Comparison of ENCODE assay signal across 11 cellular contexts in the genomic region with DNA sequence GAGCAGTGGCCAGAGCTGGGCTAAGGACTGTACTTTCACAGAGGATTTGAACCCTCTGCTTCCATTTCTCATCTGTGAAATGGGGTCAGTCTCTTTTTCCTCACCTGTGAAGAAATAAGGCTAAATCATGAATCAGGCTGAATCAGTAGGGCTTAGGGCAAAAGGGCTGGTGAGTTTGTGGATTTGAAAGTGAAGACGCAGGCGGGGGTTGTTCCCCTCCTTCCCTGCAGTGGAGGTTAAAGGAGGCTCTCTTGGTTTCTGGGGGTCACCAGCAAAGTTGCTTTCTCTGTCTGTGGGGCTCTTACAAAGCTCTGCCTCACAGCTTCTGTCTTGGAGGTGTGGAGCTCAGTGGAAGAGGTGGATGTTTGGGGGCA. TPM values are rescaled to one million over a fixed set of nuclear protein-coding genes. Genes with fewer than 3 reads are reported as not detected.
DNase-seq lines count a peak whose midpoint lies in the region; ATAC-seq and TF ChIP-seq lines count a peak whose summit lies in the region.
"Had no signal": no experiment of that assay in that cellular context is flagged by ENCODE, and none has a peak within 500 bp of the region (broad histone marks: within the 10 kb centered on the region; RNA-seq: fewer than 3 reads in every experiment).

No MANE protein-coding gene starts in this region.

- peaks cover 23 to 45% of the 10 kb centered on the region in 2 donors for H3K4me1 ChIP-seq in breast epithelium
- H3K4me1 ChIP-seq in lung (ENCODE audit: control insufficient read depth in 2 of 2, insufficient read depth in 2 of 2, low read length in 2 of 2) = peaks cover 39 to 47% of the 10 kb centered on the region in 2 donors
- H3K4me1 ChIP-seq in suprapubic skin = peaks cover 83% of the 10 kb centered on the region

- 83 to 85% methylated on average over 2 of the region's 2 CpGs for WGBS in lung, 2 donors
- 85% methylated on average over 2 of the region's 2 CpGs for WGBS in suprapubic skin

- no peak for ATAC-seq in lung (ENCODE audit: insufficient read depth, low FRiP score)

- TF ChIP-seq POLR2A in breast epithelium (IDR thresholded peaks at IDR 0.05) (no peak), suprapubic skin (IDR thresholded peaks at IDR 0.05) (no peak)

- H3K27ac Mint-ChIP-seq in HFFc6 = peak overlapping the region; percentile 92

- H3K9me3 Mint-ChIP-seq in HFFc6 = no peaks in the 10 kb centered on the region

- peaks cover 13% of the 10 kb centered on the region for H3K27me3 Mint-ChIP-seq in HFFc6 (ENCODE audit: insufficient read depth)

- H3K4me3 ChIP-seq in breast epithelium = no peak overlapping the region
- no peak overlapping the region for H3K4me3 ChIP-seq in lung
- H3K4me3 ChIP-seq in suprapubic skin = no peak overlapping the region

- H3K27me3 ChIP-seq in breast epithelium (no peaks in the 10 kb centered on the region), lung (ENCODE audit: control insufficient read depth, insufficient read depth) (no peaks in the 10 kb centered on the region), suprapubic skin (no peaks in the 10 kb centered on the region)

- DNase-seq in HFFc6 = no peak
- DNase-seq in breast epithelium (ENCODE audit: low spot score in 2 of 2) = no peak
- DNase-seq in lung (ENCODE audit: low spot score) = no peak
- DNase-seq in suprapubic skin (ENCODE audit: low spot score in 2 of 2) = no peak
- DNase-seq in NCI-H1105 treated with DMSO at 0.1 percent for 48 hours (lab: John Stamatoyannopoulos, UW) = no peak
- no peak for DNase-seq in activated T-cell treated with anti-CD3 and anti-CD28 coated beads, Interleukin-2, amount 50 U/mL, for 48 hours
- no peak for DNase-seq in SW480 (ENCODE audit: low spot score)
- DNase-seq in posterior cingulate gyrus = no peak
- DNase-seq: activated gamma-delta T cell, DMS53, NCI-H2029 treated with DMSO at 0.1 percent for 48 hours had no signal

- peaks cover 71% of the 10 kb centered on the region for H3K4me1 Mint-ChIP-seq in HFFc6 (ENCODE audit: low read depth)

- no peak for TF ChIP-seq EP300 in suprapubic skin (IDR thresholded peaks at IDR 0.05)

- TF ChIP-seq CTCF in HFFc6 (IDR thresholded peaks at IDR 0.05) (no peak), breast epithelium (IDR thresholded peaks at IDR 0.05) (no peak), lung (IDR thresholded peaks at IDR 0.05; ENCODE audit: control extremely low read depth, extremely low read depth) (no peak), suprapubic skin (IDR thresholded peaks at IDR 0.05) (no peak)

- H3K36me3 ChIP-seq in breast epithelium (no peaks in the 10 kb centered on the region), lung (ENCODE audit: control insufficient read depth in 2 of 2, insufficient read depth in 2 of 2, low read length in 2 of 2) (peaks cover 0 to 7% of the 10 kb centered on the region in 2 donors), suprapubic skin (no peaks in the 10 kb centered on the region)

- intact Hi-C loops in breast epithelium (cut with DNase I; ENCODE audit: low total_unique reads) (no loop called here), posterior cingulate gyrus (cut with DNase I) (no loop called here)

- H3K4me3 Mint-ChIP-seq in HFFc6 = peak overlapping the region; percentile 88

- H3K9me3 ChIP-seq in breast epithelium (no peaks in the 10 kb centered on the region), lung (ENCODE audit: control insufficient read depth in 2 of 2, insufficient read depth in 1 of 2, low read length in 1 of 2) (no peaks in the 10 kb centered on the region), suprapubic skin (no peaks in the 10 kb centered on the region)

- H3K36me3 Mint-ChIP-seq in HFFc6 (ENCODE audit: low read depth) = peaks cover 20% of the 10 kb centered on the region

- H3K27ac ChIP-seq in breast epithelium = peak overlapping the region; percentile 98
- H3K27ac ChIP-seq in lung (ENCODE audit: low read depth in 1 of 2, low read length in 1 of 2) = peak overlapping the region; percentile 53 to 94
- H3K27ac ChIP-seq in suprapubic skin = peak overlapping the region; percentile 98

RNA-seq across cellular contexts. Expression of a gene that starts 17.6 kb away (rescaled TPM):
- 100 to 1,000 TPM; 126 to 199 (median 147) TPM for total RNA-seq in HFFc6 (2021; fragmentation: NEBNext Ultra II Directional; extraction: Animal tissue kit (Norgen Biotek cat#: 25700))
- total RNA-seq in breast epithelium (10 to 100 TPM; 46.7 to 92.3 (median 74.1) TPM), lung (100 to 1,000 TPM in 1 of 2 donors, 10 to 100 TPM in 1; 71.6 to 145 TPM), suprapubic skin (100 to 1,000 TPM in 3 of 4 donors, 10 to 100 TPM in 1; 94.6 to 157 (median 134) TPM)
- 10 to 100 TPM; 45.6 to 49.8 TPM for polyA plus RNA-seq in lung

RNA-seq across cellular contexts. Expression of a gene that starts 40.7 kb away (rescaled TPM):
- 1,000 to 10,000 TPM; 1,658 to 2,163 (median 1,911) TPM for total RNA-seq in HFFc6 (2021; fragmentation: NEBNext Ultra II Directional; extraction: Animal tissue kit (Norgen Biotek cat#: 25700))
- 1,000 to 10,000 TPM; 3,271 to 4,472 (median 4,011) TPM for total RNA-seq in breast epithelium
- total RNA-seq in lung = 1,000 to 10,000 TPM; 1,065 to 1,395 TPM
- polyA plus RNA-seq in lung = 1,000 to 10,000 TPM; 3,509 to 4,623 TPM
- total RNA-seq in suprapubic skin = 1,000 to 10,000 TPM; 1,684 to 3,537 (median 3,314) TPM
